In genomic region chr1:200535605-200536004, GRCh38 we compare ENCODE assay signal across 8 cellular contexts.
DNase-seq lines count a peak whose midpoint lies in the region; ATAC-seq and TF ChIP-seq lines count a peak whose summit lies in the region.

No MANE protein-coding gene starts in this region.

- TF ChIP-seq CTCF in C4-2B (conservative IDR thresholded peaks at IDR 0.05) (peak; percentile 71), GM13976 (IDR thresholded peaks at IDR 0.05; ENCODE audit: borderline replicate concordance, control extremely low read depth, extremely low read depth, insufficient read depth, missing control alignments) (no peak), LNCAP (IDR thresholded peaks at IDR 0.05) (peak; percentile 51; the same call in 1 of the 2 replicates)

- H3K27ac Mint-ChIP-seq in activated T-helper 17 cell treated with anti-CD3 and anti-CD28 coated beads, Interleukin-2, amount 50 U/mL, for 72 hours: no peak overlapping the region

- DNase-seq in GM13976 (ENCODE audit: low spot score): peak; percentile 32
- DNase-seq in renal cortical epithelial cell (ENCODE audit: low read depth): peak; percentile 68
- DNase-seq in stimulated activated naive CD4-positive, alpha-beta T cell treated with Interleukin-2 at 50 U/mL for 16 hours (lab: John Stamatoyannopoulos, UW): no peak
- no peak for DNase-seq in head of caudate nucleus

- H3K27me3 Mint-ChIP-seq in activated T-helper 17 cell treated with anti-CD3 and anti-CD28 coated beads, Interleukin-2, amount 50 U/mL, for 72 hours: peaks cover 6% of the 10 kb centered on the region

- H3K36me3 Mint-ChIP-seq in activated T-helper 17 cell treated with anti-CD3 and anti-CD28 coated beads, Interleukin-2, amount 50 U/mL, for 72 hours (ENCODE audit: low read depth): no peaks in the 10 kb centered on the region

- H3K4me3 Mint-ChIP-seq in activated T-helper 17 cell treated with anti-CD3 and anti-CD28 coated beads, Interleukin-2, amount 50 U/mL, for 72 hours: no peak overlapping the region

- intact Hi-C loops in head of caudate nucleus (cut with DNase I): no loop called here

- no peak overlapping the region for H3K27ac ChIP-seq in C4-2B

- in situ Hi-C loops in GM13976 (cut with MboI; ENCODE audit: low sequenced_read_pairs, unreplicated experiment): no loop called here

- H3K9me3 Mint-ChIP-seq in activated T-helper 17 cell treated with anti-CD3 and anti-CD28 coated beads, Interleukin-2, amount 50 U/mL, for 72 hours: peaks cover 3% of the 10 kb centered on the region

- ATAC-seq in activated T-helper 17 cell treated with anti-CD3 and anti-CD28 coated beads, Interleukin-2, amount 50 U/mL, for 72 hours (replicated peaks): peak; percentile 75
- ATAC-seq in GM18873 (IDR thresholded peaks at IDR 0.05; ENCODE audit: low FRiP score, unreplicated experiment): no peak

- peaks cover 11% of the 10 kb centered on the region for H3K4me1 Mint-ChIP-seq in activated T-helper 17 cell treated with anti-CD3 and anti-CD28 coated beads, Interleukin-2, amount 50 U/mL, for 72 hours

Comparison
In these comparisons a context has a peak if more than half of its experiments do, and no peak if none do; other contexts are left out.
1. DNase-seq: peak in GM13976 (single experiment) and renal cortical epithelial cell (single experiment); none in stimulated activated naive CD4-positive, alpha-beta T cell treated with Interleukin-2 at 50 U/mL for 16 hours (single experiment) and head of caudate nucleus (0 of 42).